Comparison of ENCODE assay signal across 10 cellular contexts in the genomic region with DNA sequence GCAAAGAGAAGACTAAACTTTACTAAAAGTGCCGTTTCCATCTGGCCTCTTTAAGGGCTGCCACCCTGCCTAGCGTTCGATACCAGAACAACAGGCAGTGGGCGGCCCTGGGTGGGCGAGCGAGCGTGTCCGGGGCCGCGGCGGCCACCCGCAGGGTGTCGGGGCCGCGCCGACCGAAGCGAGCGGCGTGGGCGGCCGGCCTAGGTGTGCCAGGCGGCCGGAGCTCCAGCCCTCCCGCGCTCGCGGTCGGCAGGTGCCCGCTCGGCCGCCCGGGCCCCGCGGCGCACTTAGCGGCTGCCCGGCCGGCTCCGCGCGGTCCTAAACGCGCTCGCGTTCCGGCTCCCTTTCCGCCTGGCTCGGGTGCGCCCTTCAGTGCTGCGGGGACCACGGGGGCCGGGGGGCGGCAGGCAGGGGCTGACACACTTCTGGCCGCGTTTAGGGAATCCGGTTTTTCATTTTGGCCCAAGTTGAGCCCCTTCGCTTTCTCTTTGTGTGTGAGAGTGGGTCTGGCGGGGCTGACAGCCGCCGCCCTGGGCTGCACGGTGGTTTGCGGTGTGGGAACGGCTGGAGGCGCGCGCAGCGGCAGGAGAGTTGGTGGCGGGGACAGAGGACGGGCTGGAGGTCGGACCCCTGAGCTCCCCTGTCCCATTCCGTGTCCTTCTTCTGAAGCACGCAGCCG. TPM values are rescaled to one million over a fixed set of nuclear protein-coding genes. Genes with fewer than 3 reads are reported as not detected.
DNase-seq lines count a peak whose midpoint lies in the region; ATAC-seq, FAIRE-seq and TF ChIP-seq lines count a peak whose summit lies in the region.
"Had no signal": no experiment of that assay in that cellular context is flagged by ENCODE, and none has a peak within 500 bp of the region (broad histone marks: within the 10 kb centered on the region; RNA-seq: fewer than 3 reads in every experiment).

No MANE protein-coding gene starts in this region.

- no peak overlapping the region for H3K27ac Mint-ChIP-seq in activated T-helper 17 cell treated with anti-CD3 and anti-CD28 coated beads, Interleukin-2, amount 50 U/mL, for 72 hours

- peak overlapping the region; percentile 89 for H3K4me3 Mint-ChIP-seq in activated T-helper 17 cell treated with anti-CD3 and anti-CD28 coated beads, Interleukin-2, amount 50 U/mL, for 72 hours

- no peaks in the 10 kb centered on the region for H3K36me3 Mint-ChIP-seq in activated T-helper 17 cell treated with anti-CD3 and anti-CD28 coated beads, Interleukin-2, amount 50 U/mL, for 72 hours (ENCODE audit: low read depth)

- no peak for ATAC-seq in activated T-helper 17 cell treated with anti-CD3 and anti-CD28 coated beads, Interleukin-2, amount 50 U/mL, for 72 hours (replicated peaks)

- H3K27me3 ChIP-seq in HAP-1 (ENCODE audit: low read depth) (peaks cover 30% of the 10 kb centered on the region), neutrophil (peaks cover 100% of the 10 kb centered on the region)

- H3K27me3 Mint-ChIP-seq in activated T-helper 17 cell treated with anti-CD3 and anti-CD28 coated beads, Interleukin-2, amount 50 U/mL, for 72 hours = peaks cover 32% of the 10 kb centered on the region

- FAIRE-seq in frontal cortex (lab: Jason Lieb, UNC) = no peak
- FAIRE-seq: colon, G401.6 had no signal

- H3K4me1 Mint-ChIP-seq in activated T-helper 17 cell treated with anti-CD3 and anti-CD28 coated beads, Interleukin-2, amount 50 U/mL, for 72 hours = peaks cover 4% of the 10 kb centered on the region

- H3K27ac ChIP-seq in neutrophil = no peak overlapping the region

- DNase-seq in NCI-H146 (lab: John Stamatoyannopoulos, UW) (peak; percentile 21), NCI-H146 treated with DMSO at 0.1 percent for 48 hours (lab: John Stamatoyannopoulos, UW; ENCODE audit: unreplicated experiment) (no peak), HAP-1 (ENCODE audit: low spot score in 2 of 2) (peak; percentile 36 to 70), NCI-H345 (lab: John Stamatoyannopoulos, UW) (peak; percentile 55), frontal cortex (ENCODE audit: low spot score in 2 of 2) (peak; percentile 77), NK-92 (lab: John Stamatoyannopoulos, UW; ENCODE audit: unreplicated experiment) (no peak)

- H3K9me3 Mint-ChIP-seq in activated T-helper 17 cell treated with anti-CD3 and anti-CD28 coated beads, Interleukin-2, amount 50 U/mL, for 72 hours = no peaks in the 10 kb centered on the region

- H3K4me1 ChIP-seq in HAP-1 (0 out of 2 replicates have a peak, but pooled peaks cover 5% of the 10 kb centered on the region), neutrophil (ENCODE audit: control insufficient read depth in 1 of 2, insufficient read depth in 1 of 2, low read depth in 1 of 2, low read length in 1 of 2) (peaks cover 45 to 62% of the 10 kb centered on the region in 2 experiments)

- H3K36me3 ChIP-seq in HAP-1 (replicated peaks) (no peaks in the 10 kb centered on the region), neutrophil (no peaks in the 10 kb centered on the region)

- peak overlapping the region; percentile 38 for H3K4me3 ChIP-seq in HAP-1
- H3K4me3 ChIP-seq in neutrophil (ENCODE audit: low read depth in 1 of 2, low read length in 1 of 2) = peak overlapping the region; percentile 15 to 55

- in situ Hi-C loops in HAP-1 (cut with MboI; ENCODE audit: low sequenced_read_pairs) = no loop called here

- no peaks in the 10 kb centered on the region for H3K9me3 ChIP-seq in HAP-1
- no peaks in the 10 kb centered on the region for H3K9me3 ChIP-seq in neutrophil

- TF ChIP-seq CTCF in neutrophil (IDR thresholded peaks at IDR 0.05) = no peak

RNA-seq across cellular contexts. Expression of gene FGF9, which starts 2.9 kb away (rescaled TPM):
- under 1 TPM in 1 of 2 donors, not detected in 1; 0.05 TPM for total RNA-seq in activated T-helper 17 cell treated with anti-CD3 and anti-CD28 coated beads, Interleukin-2, amount 50 U/mL, for 72 hours
- 12.2 TPM for total RNA-seq in frontal cortex

Comparison
In these comparisons a context has a peak if more than half of its experiments do, and no peak if none do; other contexts are left out.
1. DNase-seq: peak in NCI-H146 (single experiment), HAP-1 (2 of 2), NCI-H345 (single experiment) and frontal cortex (2 of 2); none in NCI-H146 treated with DMSO at 0.1 percent for 48 hours (single experiment) and NK-92 (single experiment).
2. RNA of gene FGF9, which starts 2.9 kb away (total RNA-seq): 12.2 TPM in frontal cortex (single experiment); 0.05 TPM in activated T-helper 17 cell treated with anti-CD3 and anti-CD28 coated beads, Interleukin-2, amount 50 U/mL, for 72 hours; every median in the first group is over 10 times any median in the second.